ENCODE assay signal across 11 cellular contexts in the genomic region with DNA sequence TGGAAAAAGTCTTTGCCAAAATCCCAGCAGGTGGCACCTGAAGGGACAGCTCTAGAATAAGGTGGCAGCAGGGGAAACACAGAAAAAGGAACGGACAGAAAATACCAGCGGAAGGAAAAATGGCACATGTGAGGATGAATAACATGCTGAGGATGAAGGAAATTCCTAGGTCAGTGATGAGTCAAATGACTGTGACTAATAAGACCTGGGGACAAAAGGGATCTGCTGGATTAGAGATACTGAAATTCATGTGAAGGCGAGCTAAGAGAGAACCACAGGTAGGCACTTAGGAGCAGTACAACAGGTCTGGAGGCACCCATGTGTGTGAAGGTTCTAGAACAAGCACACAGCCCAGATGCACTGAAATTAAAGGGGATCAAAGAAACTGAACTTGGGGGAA.
DNase-seq lines count a peak whose midpoint lies in the region; ATAC-seq, FAIRE-seq and TF ChIP-seq lines count a peak whose summit lies in the region.
"Had no signal": no experiment of that assay in that cellular context is flagged by ENCODE, and none has a peak within 500 bp of the region (broad histone marks: within the 10 kb centered on the region; RNA-seq: fewer than 3 reads in every experiment).

No MANE protein-coding gene starts in this region.

- no peaks in the 10 kb centered on the region for H3K9me3 ChIP-seq in BE2C

- no peak overlapping the region for H3K4me3 ChIP-seq in BE2C (ENCODE audit: low read depth, low read length)
- H3K4me3 ChIP-seq: GM12878 had no signal

- TF ChIP-seq POLR2A in H54 (IDR thresholded peaks at IDR 0.05; ENCODE audit: low read depth, low read length) = no peak
- no peak for TF ChIP-seq POLR2A in GM12891 (IDR thresholded peaks at IDR 0.05; ENCODE audit: low read depth, low read length)

- H3K4me1 ChIP-seq in BE2C = peaks cover 18% of the 10 kb centered on the region

- no peaks in the 10 kb centered on the region for H3K27me3 ChIP-seq in BE2C

- H3K36me3 ChIP-seq in BE2C = no peaks in the 10 kb centered on the region

- no peak for TF ChIP-seq CTCF in BE2C (IDR thresholded peaks at IDR 0.05; ENCODE audit: low read depth, low read length)

- ATAC-seq in stimulated activated naive CD8-positive, alpha-beta T cell treated with anti-CD3 and anti-CD28 coated beads, Interleukin-15, Interleukin-2, amounts not matched to agents 100 U/mL and 50 U/mL, for 24 hours = peak; percentile 33
- ATAC-seq: GM12878 had no signal

- peak; percentile 6 for FAIRE-seq in H54 (lab: Jason Lieb, UNC)
- FAIRE-seq in GM12891 (lab: Jason Lieb, UNC) = no peak
- FAIRE-seq: GM12878 had no signal

- DNase-seq in H54 (ENCODE audit: insufficient read length, low spot score) = no peak
- DNase-seq in T1000 (lab: John Stamatoyannopoulos, UW) = peak; percentile 49
- peak; percentile 59 for DNase-seq in fibroblast of peridontal ligament (ENCODE audit: extremely low read depth)
- DNase-seq in stimulated activated naive CD8-positive, alpha-beta T cell treated with anti-CD3 and anti-CD28 coated beads, Interleukin-15, Interleukin-2, amounts not matched to agents 100 U/mL and 50 U/mL, for 24 hours = no peak
- no peak for DNase-seq in epidermal melanocyte (ENCODE audit: insufficient read length, low spot score)
- DNase-seq in GM12891 (ENCODE audit: insufficient read length, low spot score) = no peak
- DNase-seq in NCI-H1694 (lab: John Stamatoyannopoulos, UW) = no peak
- DNase-seq in BE2C = no peak
- DNase-seq: NCI-H1092 treated with DMSO at 0.1 percent for 48 hours, SIG-M5 had no signal

TF ChIP-seq in GM12891, 5 proteins besides CTCF, POLR2A, EP300 and RAD21:
- TF ChIP-seq TAF1 (IDR thresholded peaks at IDR 0.05; ENCODE audit: low read depth, low read length) = no peak

Comparison
In these comparisons a context has a peak if more than half of its experiments do, and no peak if none do; other contexts are left out.
1. DNase-seq: peak in T1000 (single experiment) and fibroblast of peridontal ligament (single experiment); none in H54 (single experiment), stimulated activated naive CD8-positive, alpha-beta T cell treated with anti-CD3 and anti-CD28 coated beads, Interleukin-15, Interleukin-2, amounts not matched to agents 100 U/mL and 50 U/mL, for 24 hours (single experiment), epidermal melanocyte (single experiment), GM12891 (single experiment), NCI-H1694 (single experiment) and BE2C (single experiment).